Comparison of ENCODE assay signal across 8 cellular contexts in genomic region chr17:9924735-9925191, GRCh38. TPM values are rescaled to one million over a fixed set of nuclear protein-coding genes. Genes with fewer than 3 reads are reported as not detected.
DNase-seq lines count a peak whose midpoint lies in the region; ATAC-seq and TF ChIP-seq lines count a peak whose summit lies in the region.

No MANE protein-coding gene starts in this region.

- H3K56ac ChIP-seq in mesendoderm (ENCODE audit: low read length) = no peak overlapping the region

- H3K23ac ChIP-seq in mesendoderm (ENCODE audit: low read length) = no peak overlapping the region

- no peak overlapping the region for H3K4me3 ChIP-seq in mesendoderm (ENCODE audit: low read length)

- ATAC-seq in HG03108 (IDR thresholded peaks at IDR 0.05; ENCODE audit: unreplicated experiment) = no peak

- no peak overlapping the region for H4K5ac ChIP-seq in mesendoderm (ENCODE audit: low read length)

- in situ Hi-C loops in Caki2 (cut with HindIII; ENCODE audit: low pct_unique_long_range_greater_than_20kb, low sequenced_read_pairs) = no loop called here

- WGBS in mesendoderm (ENCODE audit: extremely low coverage, insufficient coverage, low lambda C conversion rate) = no CpG with 5 or more reads among the region's 6 CpGs

- H3K9ac ChIP-seq in mesendoderm (ENCODE audit: low read length) = no peak overlapping the region

- no peak overlapping the region for H3K4me2 ChIP-seq in mesendoderm (ENCODE audit: low read length)

- H3K18ac ChIP-seq in mesendoderm (ENCODE audit: low read length) = no peak overlapping the region

- H3K79me2 ChIP-seq in mesendoderm (ENCODE audit: control insufficient read depth, insufficient read depth, low read length) = no peaks in the 10 kb centered on the region

- H2BK15ac ChIP-seq in mesendoderm (replicated peaks; ENCODE audit: low read depth) = no peak overlapping the region

- no peaks in the 10 kb centered on the region for H3K9me3 Mint-ChIP-seq in endothelial cell (ENCODE audit: unreplicated experiment)

- H3K27me3 Mint-ChIP-seq in endothelial cell (ENCODE audit: unreplicated experiment) = no peaks in the 10 kb centered on the region

- no peak overlapping the region for H3K27ac Mint-ChIP-seq in endothelial cell (ENCODE audit: unreplicated experiment)

- no peaks in the 10 kb centered on the region for H3K36me3 Mint-ChIP-seq in endothelial cell (ENCODE audit: low read depth, unreplicated experiment)

- H3K36me3 ChIP-seq in mesendoderm (ENCODE audit: control insufficient read depth, insufficient read depth, low read length) = no peaks in the 10 kb centered on the region

- no peak overlapping the region for H2AK5ac ChIP-seq in mesendoderm (ENCODE audit: low read length)

- no peaks in the 10 kb centered on the region for H3K4me1 Mint-ChIP-seq in endothelial cell (ENCODE audit: unreplicated experiment)

- DNase-seq in Caki2 (ENCODE audit: low read depth) (peak; percentile 62), GM20000 (ENCODE audit: low spot score) (peak; percentile 75), NAMALWA (ENCODE audit: low spot score) (peak; percentile 79), SKM-1 (lab: John Stamatoyannopoulos, UW; ENCODE audit: unreplicated experiment) (peak; percentile 50), endothelial cell (ENCODE audit: low spot score) (peak; percentile 34), mesendoderm (peak; percentile 89)
- no peak for DNase-seq in activated effector memory CD4-positive, alpha-beta T cell treated with anti-CD3 and anti-CD28 coated beads, Interleukin-2, amount 50 U/mL, for 16 hours

- no peak overlapping the region for H2BK120ac ChIP-seq in mesendoderm (ENCODE audit: low read depth, low read length)

- H3K79me1 ChIP-seq in mesendoderm (ENCODE audit: low read length) = no peaks in the 10 kb centered on the region

- no peak overlapping the region for H2BK5ac ChIP-seq in mesendoderm (ENCODE audit: low read length)

- no peak overlapping the region for H3K4ac ChIP-seq in mesendoderm (ENCODE audit: low read depth, low read length)

- no peaks in the 10 kb centered on the region for H3K4me1 ChIP-seq in mesendoderm (ENCODE audit: control insufficient read depth, low read depth, low read length)

- H3K27ac ChIP-seq in mesendoderm (ENCODE audit: low read depth, low read length) = no peak overlapping the region

- peak; percentile 55 for TF ChIP-seq CTCF in GM20000 (IDR thresholded peaks at IDR 0.05; ENCODE audit: extremely low read depth, missing control alignments)
- peak; percentile 83 for TF ChIP-seq CTCF in endothelial cell (IDR thresholded peaks at IDR 0.05; ENCODE audit: unreplicated experiment)

- no peak overlapping the region for H3K4me3 Mint-ChIP-seq in endothelial cell (ENCODE audit: unreplicated experiment)

- no peaks in the 10 kb centered on the region for H3K27me3 ChIP-seq in mesendoderm (ENCODE audit: insufficient read depth, low read length, poor library complexity)

- no peak overlapping the region for H4K8ac ChIP-seq in mesendoderm (ENCODE audit: low read depth, low read length)

RNA-seq across cellular contexts. Expression of gene RCVRN, which starts 19.7 kb away (rescaled TPM):
- total RNA-seq in Caki2 (2014; rRNA removed; shearing (Covaris generic); ENCODE audit: low replicate concordance) = not detected in 2 replicates
- not detected for total RNA-seq in endothelial cell (ENCODE audit: unreplicated experiment)
- polyA plus RNA-seq in mesendoderm (2013, experiment 1 of 2) = 0.06 TPM
- 0.08 TPM for polyA plus RNA-seq in mesendoderm (2013, experiment 2 of 2)
